ENCODE assay signal across 8 cellular contexts in genomic region chr15:74781673-74782595, GRCh38. TPM values are rescaled to one million over a fixed set of nuclear protein-coding genes. Genes with fewer than 3 reads are reported as not detected.
DNase-seq lines count a peak whose midpoint lies in the region; ATAC-seq, FAIRE-seq and TF ChIP-seq lines count a peak whose summit lies in the region.

CSK (plus strand) TSS chr15:74782080; CDS start chr15:74798298, 16,218 bp downstream.

- peak; percentile 11; the same call in 1 of the 2 replicates for TF ChIP-seq CTCF in WI38 (IDR thresholded peaks at IDR 0.05; ENCODE audit: low read depth, low read length)
- TF ChIP-seq CTCF in spleen (IDR thresholded peaks at IDR 0.05 in 8 of 11, conservative IDR thresholded peaks at IDR 0.05 in 3 of 11) = peak; percentile 26 to 86 (median 75)

- no peak for ATAC-seq in HG02938 (IDR thresholded peaks at IDR 0.05; ENCODE audit: unreplicated experiment)

- H3K27ac ChIP-seq in caudate nucleus (ENCODE audit: low read depth, low read length) = peak within 1 kb of the TSS; percentile 67
- peak within 1 kb of the TSS; percentile 89 to 99 (median 96) for H3K27ac ChIP-seq in spleen

- peak within 1 kb of the TSS; percentile 86 for H3K4me3 ChIP-seq in WI38 (ENCODE audit: low read depth, low read length)
- peak within 1 kb of the TSS; percentile 82 to 98 (median 86) for H3K4me3 ChIP-seq in spleen

- no peaks in the 10 kb centered on the region for H3K9me3 ChIP-seq in spleen

- peak; percentile 87 for TF ChIP-seq POLR2A in H54 (IDR thresholded peaks at IDR 0.05; ENCODE audit: low read depth, low read length)
- TF ChIP-seq POLR2A in spleen (IDR thresholded peaks at IDR 0.05) = peak in 1 of 3 donors; percentile 38

- H3K27me3 ChIP-seq in spleen (replicated peaks in 1 of 7) = no peaks in the 10 kb centered on the region

- peaks cover 0 to 25% (median 0%) of the 10 kb centered on the region in 6 donors for H3K36me3 ChIP-seq in spleen

- H3K4me1 ChIP-seq in spleen = peaks cover 75 to 93% (median 89%) of the 10 kb centered on the region in 6 donors

- DNase-seq in EL = peak; percentile 75
- DNase-seq in H54 (ENCODE audit: insufficient read length, low spot score) = peak; percentile 70
- peak; percentile 50 for DNase-seq in NCI-H1048 (lab: John Stamatoyannopoulos, UW)
- peak in 45 of 61 donors; percentile 33 to 82 (median 54) for DNase-seq in caudate nucleus (lab: John Stamatoyannopoulos, UW)
- DNase-seq in inferior parietal cortex (ENCODE audit: extremely low spot score) = peak; percentile 68
- peak; percentile 96 for DNase-seq in spleen

- 0 to 3% (median 1%) methylated on average over 15 to 109 of the region's 109 CpGs for WGBS in spleen, 5 donors

- no peak for FAIRE-seq in H54 (lab: Jason Lieb, UNC)

- intact Hi-C loops in spleen (cut with DNase I; ENCODE audit: low total_unique reads) = loop anchor here (5.0 kb wide), 1 partner anchor 60 kb away; the partner anchor contains the start of gene ULK3

RNA-seq across cellular contexts. Expression of gene CSK, which starts in this region (rescaled TPM):
- total RNA-seq in spleen = 100 to 1,000 TPM; 121 to 281 (median 197) TPM
- 100 to 1,000 TPM; 150 to 244 (median 187) TPM for polyA plus RNA-seq in spleen
